Comparison of ENCODE assay signal across 8 cellular contexts in genomic region chr4:6916587-6917444, GRCh38. TPM values are rescaled to one million over a fixed set of nuclear protein-coding genes. Genes with fewer than 3 reads are reported as not detected.
A peak's percentile ranks its signal among the peaks of the same experiment; 100 is the strongest.
DNase-seq lines count a peak whose midpoint lies in the region; ATAC-seq and TF ChIP-seq lines count a peak whose summit lies in the region.

No MANE protein-coding gene starts in this region.

- no peaks in the 10 kb centered on the region for H3K9me3 ChIP-seq in BE2C
- no peaks in the 10 kb centered on the region for H3K9me3 ChIP-seq in psoas muscle

- no peaks in the 10 kb centered on the region for H3K27me3 ChIP-seq in BE2C
- no peaks in the 10 kb centered on the region for H3K27me3 ChIP-seq in psoas muscle (ENCODE audit: insufficient read depth in 3 of 3, low read length in 2 of 3)

- ATAC-seq in psoas muscle: peak; percentile 59 to 74 (median 68)
- ATAC-seq in GM18858 (IDR thresholded peaks at IDR 0.05; ENCODE audit: unreplicated experiment): no peak

- H3K27ac ChIP-seq in psoas muscle: peak overlapping the region; percentile 67

- H3K4me3 ChIP-seq in BE2C (ENCODE audit: low read depth, low read length) (no peak overlapping the region), epithelial cell of esophagus (ENCODE audit: low read length) (no peak overlapping the region), psoas muscle (no peak overlapping the region)

- no peak for TF ChIP-seq CTCF in BE2C (IDR thresholded peaks at IDR 0.05; ENCODE audit: low read depth, low read length)
- TF ChIP-seq CTCF in epithelial cell of esophagus (IDR thresholded peaks at IDR 0.05; ENCODE audit: insufficient read depth, low read depth, low read length, missing control alignments): no peak
- TF ChIP-seq CTCF in psoas muscle (IDR thresholded peaks at IDR 0.05): no peak

- in situ Hi-C loops in KBM-7 (cut with MboI; ENCODE audit: low pct_unique_long_range_greater_than_20kb, low sequenced_read_pairs): no loop called here

- WGBS in psoas muscle, 3 donors: 43 to 59% (median 50%) methylated on average over 15 of the region's 15 CpGs

- intact Hi-C loops in psoas muscle (cut with DNase I): loop anchor here in 1 of 2 donors (5.0 kb wide), 1 partner anchor 70 kb away; no protein-coding TSS in a partner anchor

- H3K36me3 ChIP-seq in BE2C: no peaks in the 10 kb centered on the region
- H3K36me3 ChIP-seq in psoas muscle (ENCODE audit: insufficient read depth in 1 of 2, low read depth in 1 of 2): no peaks in the 10 kb centered on the region

- DNase-seq in BE2C (peak; percentile 48), KBM-7 (peak; percentile 91), epithelial cell of esophagus (ENCODE audit: low read depth) (peak; percentile 52), psoas muscle (peak in 1 of 2 donors; percentile 70), NCI-H1930 (lab: John Stamatoyannopoulos, UW) (no peak), NCI-H1436 (lab: John Stamatoyannopoulos, UW) (no peak)
- peak; percentile 62 to 74 for DNase-seq in activated CD4-positive, alpha-beta T cell treated with anti-CD3 and anti-CD28 coated beads, Interleukin-2, amount 50 U/mL, for 48 hours

- H3K4me1 ChIP-seq in BE2C (peaks cover 15% of the 10 kb centered on the region), psoas muscle (peaks cover 55% of the 10 kb centered on the region)

RNA-seq across cellular contexts. Expression of gene TBC1D14, which starts 7.2 kb away (rescaled TPM):
- polyA plus RNA-seq in BE2C (2012; ENCODE audit: insufficient read depth, insufficient read length, low read depth): 54.8 TPM
- 10 to 100 TPM; 32.7 to 45.5 (median 35.6) TPM for total RNA-seq in psoas muscle
- polyA plus RNA-seq in psoas muscle: 10 to 100 TPM; 14.7 to 44.3 (median 17.7) TPM

Comparison
In these comparisons a context has a peak if more than half of its experiments do, and no peak if none do; other contexts are left out.
1. DNase-seq: peak in BE2C (single experiment), KBM-7 (single experiment), activated CD4-positive, alpha-beta T cell treated with anti-CD3 and anti-CD28 coated beads, Interleukin-2, amount 50 U/mL, for 48 hours (2 of 2) and epithelial cell of esophagus (single experiment); none in NCI-H1930 (0 of 2) and NCI-H1436 (single experiment).